In the genomic region with DNA sequence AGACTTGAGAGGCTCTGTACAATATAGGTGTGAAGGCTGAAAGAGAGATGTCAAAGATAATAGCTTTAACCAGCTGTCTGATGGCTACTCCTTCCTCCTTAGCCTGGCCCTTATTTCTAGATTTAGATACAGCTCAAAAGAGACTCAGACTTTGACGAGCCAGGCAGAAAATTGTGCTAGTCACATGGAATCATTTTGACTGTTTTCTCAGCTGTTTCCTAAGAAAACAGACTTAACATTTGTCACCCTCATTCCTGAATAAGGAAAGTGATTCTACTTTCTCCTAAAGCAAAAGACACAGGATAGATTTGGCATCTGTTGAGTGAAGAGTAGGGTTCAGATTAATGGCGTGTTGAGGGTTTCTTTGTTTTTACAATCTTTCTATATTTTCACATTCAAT, we compare ENCODE assay signal across 34 cellular contexts.
"Had no signal": no experiment of that assay in that cellular context is flagged by ENCODE, and none has a peak within 500 bp of the region (broad histone marks: within the 10 kb centered on the region; RNA-seq: fewer than 3 reads in every experiment).

No MANE protein-coding gene starts in this region.

- H3K4me3 ChIP-seq: PC-9 had no signal

- H3K27ac ChIP-seq: PC-9, RWPE1, VCaP had no signal

- ATAC-seq: activated CD8-positive, alpha-beta memory T cell treated with anti-CD3 and anti-CD28 coated beads, Interleukin-2, amount 10 ng/mL, durations not matched to agents 7 days and 5 days; activated naive CD8-positive, alpha-beta T cell treated with anti-CD3 and anti-CD28 coated beads, Interleukin-2, amount 50 U/mL, for 24 hours; Right ventricle myocardium inferior had no signal

- DNase-seq: activated B cell treated with CpG ODN at 0.5 μM for 24 hours; activated CD4-positive, alpha-beta memory T cell treated with anti-CD3 and anti-CD28 coated beads, Interleukin-2, amount 10 ng/mL, durations not matched to agents 7 days and 5 days; activated CD4-positive, alpha-beta T cell treated with anti-CD3 and anti-CD28 coated beads for 4 hours; activated CD4-positive, CD25-positive, alpha-beta regulatory T cell treated with anti-CD3 and anti-CD28 coated beads, Interleukin-2, amount 50 U/mL, for 72 hours; activated CD8-positive, alpha-beta memory T cell treated with anti-CD3 and anti-CD28 coated beads for 24 hours; activated CD8-positive, alpha-beta memory T cell treated with anti-CD3 and anti-CD28 coated beads, Interleukin-2, amount 10 ng/mL, durations not matched to agents 7 days and 5 days; activated CD8-positive, alpha-beta memory T cell treated with anti-CD3 and anti-CD28 coated beads, Interleukin-2, amount 50 U/mL, for 48 hours; activated effector memory CD4-positive, alpha-beta T cell treated with Interleukin-2 at 50 U/mL for 16 hours; activated naive CD4-positive, alpha-beta T cell treated with anti-CD3 and anti-CD28 coated beads, Interleukin-2, amount 10 ng/mL, durations not matched to agents 7 days and 5 days; activated naive CD8-positive, alpha-beta T cell treated with anti-CD3 and anti-CD28 coated beads, Interleukin-2, amount 50 U/mL, for 24 hours; activated T-cell treated with anti-CD3 and anti-CD28 coated beads, Interleukin-2, amount 50 U/mL, for 48 hours; anterior cingulate cortex; caudate nucleus; Kasumi-1; KG1; MM.1S; MV-4-11; NCI-H1092; NCI-H1417; NCI-H146; NCI-H187; NCI-H2029 treated with DMSO at 0.1 percent for 48 hours; NCI-H2107; NCI-H226; NCI-H446 treated with DMSO at 0.1 percent for 48 hours; NCI-H524; PC-9; SW 1271; T-helper 1 cell; T-helper 2 cell; T-helper 9 cell had no signal
